Comparison of ENCODE assay signal across 8 cellular contexts in the genomic region with DNA sequence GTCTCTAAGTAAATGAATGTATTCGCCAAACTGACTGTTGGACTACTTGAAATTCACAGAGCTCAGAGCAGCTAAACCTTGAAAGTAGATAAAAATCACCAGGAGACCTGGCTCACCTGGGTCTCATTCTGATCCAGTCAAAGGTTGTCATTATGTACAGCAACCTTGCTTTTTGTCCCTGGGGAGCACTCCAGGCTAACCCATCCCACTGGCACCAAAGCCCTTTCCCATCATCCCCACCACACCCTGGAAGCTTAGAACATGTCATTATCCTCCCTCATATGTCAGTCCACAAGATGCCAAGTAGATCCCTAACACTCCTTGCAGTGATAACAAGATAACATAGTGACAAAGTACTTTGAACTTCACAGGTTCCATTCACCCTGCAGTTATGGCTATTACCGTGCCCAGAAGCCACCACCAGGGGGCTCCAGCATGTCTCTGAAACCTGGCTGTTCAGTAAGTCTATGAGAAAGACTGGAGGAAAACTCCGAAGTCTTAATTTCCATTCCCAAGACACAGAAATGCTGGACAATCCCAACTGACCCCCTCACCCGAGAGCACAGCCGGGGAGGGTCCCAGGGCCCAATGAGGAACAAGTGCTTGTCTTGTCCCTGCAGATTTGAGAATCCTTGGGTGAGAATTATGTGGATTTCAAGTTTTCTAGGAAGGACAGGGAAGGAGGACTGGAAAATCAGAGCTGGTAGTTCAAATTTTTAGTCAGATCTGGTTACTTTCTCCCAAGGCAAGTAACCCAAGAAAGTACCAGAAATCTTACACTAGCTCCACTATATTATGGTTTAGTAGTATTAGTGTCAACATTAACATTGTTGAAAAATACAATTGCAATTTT.
DNase-seq lines count a peak whose midpoint lies in the region; ATAC-seq lines count a peak whose summit lies in the region.

No MANE protein-coding gene starts in this region.

- peak; percentile 58 for ATAC-seq in GM21717 (IDR thresholded peaks at IDR 0.05; ENCODE audit: unreplicated experiment)

- DNase-seq in COLO668 (lab: John Stamatoyannopoulos, UW; ENCODE audit: unreplicated experiment), result peak; percentile 77
- DNase-seq in NCI-H2107 treated with DMSO at 0.1 percent for 48 hours (lab: John Stamatoyannopoulos, UW; ENCODE audit: unreplicated experiment), result peak; percentile 54
- peak; percentile 73 for DNase-seq in activated CD4-positive, alpha-beta T cell treated with anti-CD3 and anti-CD28 coated beads, Interleukin-2, amount 50 U/mL, for 1 hour
- DNase-seq in dedifferentiated amniotic fluid mesenchymal stem cell (ENCODE audit: extremely low spot score), result peak; percentile 79
- DNase-seq in medulla oblongata (ENCODE audit: extremely low spot score), result peak; percentile 81
- DNase-seq in stimulated activated CD8-positive, alpha-beta memory T cell treated with anti-CD3 and anti-CD28 coated beads, Interleukin-2, amount 100 ng/mL, for 1 hour (ENCODE audit: low read depth in 2 of 2), result peak; percentile 40 to 66
- DNase-seq in NCI-H1105 (lab: John Stamatoyannopoulos, UW), result no peak
